ENCODE assay signal across 18 cellular contexts in genomic region chr17:57648720-57649119, GRCh38.
"Had no signal": no experiment of that assay in that cellular context is flagged by ENCODE, and none has a peak within 500 bp of the region (broad histone marks: within the 10 kb centered on the region; RNA-seq: fewer than 3 reads in every experiment).

No MANE protein-coding gene starts in this region.

- H3K27ac Mint-ChIP-seq: nephron, type B pancreatic cell had no signal

- H3K9me3 ChIP-seq: heart right ventricle, neutrophil had no signal

- H3K4me1 ChIP-seq: heart right ventricle had no signal

- FAIRE-seq: endometrium, islet of Langerhans, small intestine had no signal

- DNase-seq: cortex of kidney; dorsolateral prefrontal cortex; effector CD8-positive, alpha-beta T cell; heart right ventricle; hypothalamus; midbrain; posterior cingulate gyrus; small intestine; stimulated activated CD4-positive, alpha-beta T cell treated with anti-CD3 and anti-CD28 coated beads, Interleukin-12 subunit alpha, Interleukin-12 subunit beta, amount 100 ng/mL, for 4 hours; stimulated activated CD4-positive, alpha-beta T cell treated with anti-CD3 and anti-CD28 coated beads, Interleukin-2, amount 100 ng/mL, for 48 hours; stimulated activated naive CD4-positive, alpha-beta T cell treated with Interleukin-2 at 50 U/mL for 16 hours had no signal

- H3K27me3 ChIP-seq: dorsolateral prefrontal cortex, heart right ventricle, neutrophil had no signal

- H3K9me3 Mint-ChIP-seq: nephron, type B pancreatic cell had no signal

- H3K4me3 ChIP-seq: dorsolateral prefrontal cortex, heart right ventricle had no signal

- H3K4me3 Mint-ChIP-seq: nephron, type B pancreatic cell had no signal

- H3K27me3 Mint-ChIP-seq: type B pancreatic cell had no signal

- H3K27ac ChIP-seq: heart right ventricle, neutrophil had no signal

- H3K36me3 ChIP-seq: neutrophil had no signal

- ATAC-seq: esophagus mucosa, heart right ventricle, left lobe of liver had no signal

- H3K4me1 Mint-ChIP-seq: nephron had no signal
